Comparison of ENCODE assay signal across 32 cellular contexts in the genomic region with DNA sequence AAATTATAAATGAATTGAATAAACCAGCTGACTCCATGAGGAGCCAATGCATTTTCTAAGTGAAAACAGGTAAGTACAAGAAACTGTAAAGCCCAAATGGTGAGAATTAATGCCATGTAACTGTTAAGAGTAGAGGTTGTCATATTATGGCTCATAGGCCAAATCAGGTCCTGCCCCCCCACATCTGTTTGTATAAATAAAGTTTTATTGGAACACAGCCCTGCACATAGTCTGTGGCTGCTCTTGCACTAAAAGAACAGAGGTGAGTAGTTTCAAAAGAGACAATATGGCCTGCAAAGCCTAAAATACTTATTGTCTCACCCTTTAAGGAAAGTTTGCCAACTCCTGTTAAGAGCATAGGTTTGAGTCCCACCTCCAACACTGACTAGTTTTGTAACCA.
"Had no signal": no experiment of that assay in that cellular context is flagged by ENCODE, and none has a peak within 500 bp of the region (broad histone marks: within the 10 kb centered on the region; RNA-seq: fewer than 3 reads in every experiment).

No MANE protein-coding gene starts in this region.

- ATAC-seq: activated CD8-positive, alpha-beta T cell treated with anti-CD3 and anti-CD28 coated beads for 36 hours; activated naive CD4-positive, alpha-beta T cell treated with anti-CD3 and anti-CD28 coated beads, Interleukin-2, amount 50 U/mL, for 72 hours; activated T-cell treated with anti-CD3 and anti-CD28 coated beads, Interleukin-2, amount 50 U/mL, for 4 hours; activated T-cell treated with anti-CD3 and anti-CD28 coated beads, Interleukin-2, amount 50 U/mL, for 72 hours; activated T-helper 17 cell treated with anti-CD3 and anti-CD28 coated beads, Interleukin-2, amount 50 U/mL, for 72 hours had no signal

- H3K27me3 ChIP-seq: adrenal gland, ascending aorta had no signal

- H3K36me3 ChIP-seq: adrenal gland, ascending aorta, cardiac muscle cell had no signal

- H3K4me3 ChIP-seq: adrenal gland, ascending aorta, cardiac muscle cell had no signal

- H3K27ac ChIP-seq: adrenal gland, ascending aorta, cardiac muscle cell, VCaP had no signal

- H3K9me3 ChIP-seq: adrenal gland, ascending aorta had no signal

- DNase-seq: activated B cell treated with CpG ODN at 0.5 μM for 24 hours; activated CD4-positive, alpha-beta memory T cell treated with anti-CD3 and anti-CD28 coated beads for 36 hours; activated CD4-positive, alpha-beta T cell treated with anti-CD3 and anti-CD28 coated beads for 4 hours; activated CD4-positive, alpha-beta T cell treated with anti-CD3 and anti-CD28 coated beads, Interleukin-2, amount 10 ng/mL, durations not matched to agents 24 days and 14 days; activated CD4-positive, alpha-beta T cell treated with anti-CD3 and anti-CD28 coated beads, Interleukin-2, amount 50 U/mL, for 1 hour; activated CD4-positive, alpha-beta T cell treated with anti-CD3 and anti-CD28 coated beads, Interleukin-2, amount 50 U/mL, for 4 hours; activated CD4-positive, CD25-positive, alpha-beta regulatory T cell treated with anti-CD3 and anti-CD28 coated beads, Interleukin-2, amount 50 U/mL, for 72 hours; activated CD8-positive, alpha-beta memory T cell treated with anti-CD3 and anti-CD28 coated beads, Interleukin-2, amount 50 U/mL, for 4 hours; activated CD8-positive, alpha-beta T cell treated with anti-CD3 and anti-CD28 coated beads for 36 hours; activated effector memory CD4-positive, alpha-beta T cell treated with anti-CD3 and anti-CD28 coated beads, Interleukin-2, amount 50 U/mL, for 16 hours; activated gamma-delta T cell treated with Interleukin-2 at 50 U/mL for 16 hours; activated naive CD4-positive, alpha-beta T cell; activated naive CD4-positive, alpha-beta T cell treated with anti-CD3 and anti-CD28 coated beads for 36 hours; activated naive CD4-positive, alpha-beta T cell treated with anti-CD3 and anti-CD28 coated beads, Interleukin-2, amount 50 U/mL, for 16 hours; activated naive CD8-positive, alpha-beta T cell treated with anti-CD3 and anti-CD28 coated beads for 36 hours; activated T-cell treated with anti-CD3 and anti-CD28 coated beads for 4 hours; activated T-cell treated with anti-CD3 and anti-CD28 coated beads, Interleukin-2, amount 50 U/mL, for 1 hour; activated T-cell treated with anti-CD3 and anti-CD28 coated beads, Interleukin-2, amount 50 U/mL, for 4 hours; activated T-cell treated with anti-CD3 and anti-CD28 coated beads, Interleukin-2, amount 50 U/mL, for 72 hours; adrenal gland; amniotic stem cell; caudate nucleus; cerebellar nuclear complex; T-helper 2 cell; T-helper 9 cell had no signal

- H3K4me1 ChIP-seq: adrenal gland, ascending aorta had no signal

- FAIRE-seq: bronchial epithelial cell, TTC549 had no signal
